Comparison of ENCODE assay signal across 7 cellular contexts in genomic region chr10:93376372-93377296, GRCh38.
DNase-seq lines count a peak whose midpoint lies in the region; ATAC-seq and TF ChIP-seq lines count a peak whose summit lies in the region.

No MANE protein-coding gene starts in this region.

- H3K27ac ChIP-seq in esophagus muscularis mucosa (replicated peaks in 1 of 4) = peak overlapping the region; percentile 85 to 89 (median 87)
- peak overlapping the region; percentile 44 to 83 (median 66) for H3K27ac ChIP-seq in transverse colon

- no peak for TF ChIP-seq POLR2A in esophagus muscularis mucosa (IDR thresholded peaks at IDR 0.05; ENCODE audit: low read depth)
- TF ChIP-seq POLR2A in transverse colon (IDR thresholded peaks at IDR 0.05) = no peak

- intact Hi-C loops in esophagus muscularis mucosa (cut with DNase I) = loop anchor here (1.0 to 5.0 kb wide), 2 partner anchors 61 to 107 kb away; no protein-coding TSS in a partner anchor
- intact Hi-C loops in transverse colon (cut with DNase I; ENCODE audit: low total_unique reads) = loop anchor here (2.0 kb wide), 1 partner anchor 106 kb away; the partner anchor contains the start of gene MYOF

- 15% methylated on average over 10 of the region's 10 CpGs for WGBS in esophagus muscularis mucosa
- 25 to 35% methylated on average over 6 to 10 of the region's 10 CpGs for WGBS in transverse colon (ENCODE audit: low coverage in 1 of 2), 2 donors

- TF ChIP-seq EP300 in esophagus muscularis mucosa (IDR thresholded peaks at IDR 0.05) = no peak
- TF ChIP-seq EP300 in transverse colon (IDR thresholded peaks at IDR 0.05; ENCODE audit: low read depth) = no peak

- H3K9ac ChIP-seq in mucosa of stomach (ENCODE audit: low read length) = peak overlapping the region; percentile 36

- H3K36me3 ChIP-seq in esophagus muscularis mucosa (peaks cover 30 to 73% (median 62%) of the 10 kb centered on the region in 4 donors), mucosa of stomach (ENCODE audit: control insufficient read depth, insufficient read depth, low read length) (peaks cover 10% of the 10 kb centered on the region), transverse colon (peaks cover 0 to 16% (median 7%) of the 10 kb centered on the region in 4 donors)

- H3K9me3 ChIP-seq in esophagus muscularis mucosa (no peaks in the 10 kb centered on the region), mucosa of stomach (ENCODE audit: control insufficient read depth, low read length) (no peaks in the 10 kb centered on the region), transverse colon (no peaks in the 10 kb centered on the region)

- DNase-seq in GDM1 (lab: John Stamatoyannopoulos, UW) = peak; percentile 60
- peak; percentile 63 for DNase-seq in NCI-H446 treated with DMSO at 0.1 percent for 48 hours (lab: John Stamatoyannopoulos, UW)
- peak; percentile 8 for DNase-seq in activated CD4-positive, alpha-beta T cell treated with anti-CD3 and anti-CD28 coated beads, Interleukin-2, amount 50 U/mL, for 1 hour
- DNase-seq in esophagus muscularis mucosa (ENCODE audit: extremely low spot score) = peak; percentile 93
- DNase-seq in transverse colon = peak; percentile 42

- H3K4me1 ChIP-seq in esophagus muscularis mucosa = peaks cover 9 to 43% (median 29%) of the 10 kb centered on the region in 4 donors
- peaks cover 8% of the 10 kb centered on the region for H3K4me1 ChIP-seq in mucosa of stomach (ENCODE audit: control insufficient read depth, insufficient read depth, low read length)
- H3K4me1 ChIP-seq in transverse colon = peaks cover 0 to 12% (median 5%) of the 10 kb centered on the region in 4 donors

- ATAC-seq in HG02763 (IDR thresholded peaks at IDR 0.05; ENCODE audit: unreplicated experiment) = peak; percentile 53

- TF ChIP-seq CTCF in esophagus muscularis mucosa (IDR thresholded peaks at IDR 0.05) (peak; percentile 94 to 98 (median 94)), transverse colon (IDR thresholded peaks at IDR 0.05) (peak; percentile 92 to 97 (median 96))

- in situ Hi-C loops in transverse colon (cut with MboI; ENCODE audit: low pct_ligation_motif_present in 1 of 4, low pct_unique_long_range_greater_than_20kb in 1 of 4, low sequenced_read_pairs in 3 of 4) = loop anchor here in 3 of 4 donors (5.0 kb wide), 1 partner anchor 106 kb away; the partner anchor contains the start of gene MYOF (in 3 of the 3)

- H3K27me3 ChIP-seq in esophagus muscularis mucosa (no peaks in the 10 kb centered on the region), mucosa of stomach (ENCODE audit: control insufficient read depth, insufficient read depth, low read length) (no peaks in the 10 kb centered on the region), transverse colon (no peaks in the 10 kb centered on the region)

- H3K4me3 ChIP-seq in esophagus muscularis mucosa = peak overlapping the region; percentile 15 to 34 (median 20)
- H3K4me3 ChIP-seq in mucosa of stomach (ENCODE audit: low read length) = no peak overlapping the region
- H3K4me3 ChIP-seq in transverse colon = no peak overlapping the region

Comparison
In these comparisons a context has a peak if more than half of its experiments do, and no peak if none do; other contexts are left out.
1. DNase-seq: peak in every context shown above with its lines; median percentile 93 in esophagus muscularis mucosa; 63 in NCI-H446 treated with DMSO at 0.1 percent for 48 hours; 60 in GDM1; 42 in transverse colon; 8 in activated CD4-positive, alpha-beta T cell treated with anti-CD3 and anti-CD28 coated beads, Interleukin-2, amount 50 U/mL, for 1 hour.
2. H3K4me3 ChIP-seq: peak in esophagus muscularis mucosa (4 of 4); none in mucosa of stomach (single experiment) and transverse colon (0 of 4).